In the genomic region with DNA sequence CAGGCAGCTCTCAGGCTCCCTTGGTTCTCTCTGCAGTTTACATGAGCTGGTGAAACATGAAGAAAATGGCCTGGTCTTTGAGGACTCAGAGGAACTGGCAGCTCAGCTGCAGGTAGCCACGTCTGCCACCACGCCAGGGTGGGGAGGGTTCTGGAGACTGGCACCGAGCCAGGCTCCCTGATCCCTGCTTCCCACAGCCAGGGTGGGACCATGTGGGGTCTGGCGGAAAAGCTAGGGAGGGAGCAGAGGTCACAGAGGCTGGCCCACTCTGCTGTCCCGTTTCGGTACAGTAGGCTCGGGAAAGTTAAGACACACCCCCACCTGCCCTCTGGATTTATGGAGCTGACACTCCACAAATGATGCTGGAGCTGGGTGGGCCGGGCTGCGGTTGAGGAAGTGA, we compare ENCODE assay signal across 13 cellular contexts. TPM values are rescaled to one million over a fixed set of nuclear protein-coding genes. Genes with fewer than 3 reads are reported as not detected.
"Had no signal": no experiment of that assay in that cellular context is flagged by ENCODE, and none has a peak within 500 bp of the region (broad histone marks: within the 10 kb centered on the region; RNA-seq: fewer than 3 reads in every experiment).

No MANE protein-coding gene starts in this region.

RNA-seq across cellular contexts. Expression of a gene that starts 17.9 kb away (rescaled TPM):
- total RNA-seq: activated CD4-positive, alpha-beta memory T cell treated with anti-CD3 and anti-CD28 coated beads, Interleukin-2, amount 10 ng/mL, durations not matched to agents 7 days and 5 days; activated CD4-positive, alpha-beta T cell treated with anti-CD3 and anti-CD28 coated beads for 36 hours; activated CD4-positive, alpha-beta T cell treated with anti-CD3 and anti-CD28 coated beads, Interleukin-2, amount 10 ng/mL, durations not matched to agents 7 days and 5 days; activated CD8-positive, alpha-beta memory T cell treated with anti-CD3 and anti-CD28 coated beads for 36 hours; activated naive CD4-positive, alpha-beta T cell treated with anti-CD3 and anti-CD28 coated beads for 36 hours; activated naive CD4-positive, alpha-beta T cell treated with anti-CD3 and anti-CD28 coated beads, Interleukin-2, amount 50 U/mL, for 72 hours; activated naive CD8-positive, alpha-beta T cell treated with anti-CD3 and anti-CD28 coated beads for 36 hours; activated T-cell treated with anti-CD3 and anti-CD28 coated beads, Interleukin-2, amount 50 U/mL, for 4 hours; activated T-cell treated with anti-CD3 and anti-CD28 coated beads, Interleukin-2, amount 50 U/mL, for 72 hours; activated T-helper 1 cell treated with anti-CD3 and anti-CD28 coated beads, Interleukin-12 subunit alpha, Interleukin-12 subunit beta, Interleukin-2, Interleukin-4 antibody, amounts not matched to agents 30 ng/mL and 10 ng/mL and 1 ng/mL, durations not matched to agents 14 hours and 24 hours and 36 hours; activated T-helper 17 cell treated with anti-CD3 and anti-CD28 coated beads, Interleukin-2, amount 50 U/mL, for 72 hours; astrocyte; T-helper 2 cell treated with Interferon-gamma antibody and Interleukin-4, amounts not matched to agents 100 ng/mL and 5 ng/mL, for 36 hours had no signal
